ENCODE assay signal across 1 cellular context in genomic region chr17:3667366-3668278, GRCh38.
TF ChIP-seq lines count a peak whose summit lies in the region.

No MANE protein-coding gene starts in this region.

TF ChIP-seq in liver, 16 proteins besides CTCF, POLR2A, EP300 and RAD21 (continued from another document):
- no peak for TF ChIP-seq ZBTB33 (IDR thresholded peaks at IDR 0.05)
